23 cellular contexts compared by ENCODE assay signal in the genomic region with DNA sequence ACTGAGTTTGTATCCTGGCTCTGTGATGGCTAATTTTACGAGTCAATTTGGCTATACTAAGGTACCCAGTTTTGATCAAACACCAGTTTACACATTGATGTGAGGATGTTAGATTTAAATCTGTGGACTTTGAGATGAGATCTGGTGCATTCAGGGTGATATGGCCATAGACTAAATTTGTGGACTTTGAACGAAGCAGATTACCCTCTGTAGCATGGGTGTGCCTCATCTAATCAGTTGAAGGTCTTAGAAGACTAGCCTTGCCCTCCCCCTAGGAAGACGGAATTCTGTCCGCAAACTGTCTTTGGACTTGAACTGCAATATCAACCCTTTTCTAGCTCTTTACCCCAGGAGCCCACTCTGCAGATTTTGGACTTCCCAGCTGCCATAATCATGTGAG.
"Had no signal": no experiment of that assay in that cellular context is flagged by ENCODE, and none has a peak within 500 bp of the region (broad histone marks: within the 10 kb centered on the region; RNA-seq: fewer than 3 reads in every experiment).

No MANE protein-coding gene starts in this region.

- ATAC-seq: esophagus mucosa; gastrocnemius medialis; heart right ventricle; left lung; left ventricle myocardium superior; lower lobe of right lung; naive thymus-derived CD4-positive, alpha-beta T cell had no signal

- DNase-seq: cerebellar nuclear complex; colonic mucosa; cortex of kidney; dermis blood vessel endothelial cell; dorsolateral prefrontal cortex; effector CD4-positive, alpha-beta T cell; effector memory CD4-positive, alpha-beta T cell; erythroblast; esophagus squamous epithelium; foreskin fibroblast; foreskin melanocyte; gastrocnemius medialis; glutamatergic neuron; head of caudate nucleus; heart right ventricle; hippocampal formation; left lung; left ventricle myocardium superior; lower lobe of right lung; naive thymus-derived CD4-positive, alpha-beta T cell had no signal

- H3K27ac Mint-ChIP-seq: mesothelial cell of epicardium; naive thymus-derived CD4-positive, alpha-beta T cell had no signal

- H3K9me3 ChIP-seq: colonic mucosa, esophagus squamous epithelium, gastrocnemius medialis, heart right ventricle, left lung, lower lobe of right lung had no signal

- H3K36me3 ChIP-seq: colonic mucosa, esophagus squamous epithelium, gastrocnemius medialis, heart right ventricle, left lung, lower lobe of right lung had no signal

- H3K9me3 Mint-ChIP-seq: mesothelial cell of epicardium had no signal

- H3K4me3 ChIP-seq: colonic mucosa, dorsolateral prefrontal cortex, esophagus squamous epithelium, gastrocnemius medialis, heart right ventricle, left lung, lower lobe of right lung had no signal

- H3K27ac ChIP-seq: colonic mucosa, dorsolateral prefrontal cortex, epithelial cell of prostate, esophagus squamous epithelium, gastrocnemius medialis, heart right ventricle, left lung, lower lobe of right lung had no signal

- H3K27me3 ChIP-seq: colonic mucosa, esophagus squamous epithelium, gastrocnemius medialis, heart right ventricle, left lung had no signal

- H3K36me3 Mint-ChIP-seq: mesothelial cell of epicardium; naive thymus-derived CD4-positive, alpha-beta T cell had no signal

- H3K4me3 Mint-ChIP-seq: mesothelial cell of epicardium; naive thymus-derived CD4-positive, alpha-beta T cell had no signal

- H3K4me1 ChIP-seq: colonic mucosa, esophagus squamous epithelium, lower lobe of right lung had no signal
